Comparison of ENCODE assay signal across 19 cellular contexts in the genomic region with DNA sequence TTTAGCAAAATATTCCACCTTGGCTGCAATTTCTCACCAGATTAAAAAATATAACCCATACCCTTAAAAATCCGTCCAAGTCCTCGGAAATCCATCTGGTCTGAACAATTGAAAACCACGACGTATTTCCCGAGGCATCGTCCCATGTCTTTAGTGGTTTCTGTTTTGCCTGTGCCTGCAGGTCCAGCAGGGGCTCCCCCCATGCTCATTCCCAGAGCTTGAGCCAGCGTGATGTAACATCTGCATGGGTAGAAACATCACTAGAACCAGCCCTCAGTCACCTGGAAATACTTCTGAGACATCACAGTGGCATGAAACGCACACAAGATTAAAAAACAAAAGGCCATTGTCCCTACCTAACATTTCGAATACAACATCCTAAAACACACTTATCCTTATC.
"Had no signal": no experiment of that assay in that cellular context is flagged by ENCODE, and none has a peak within 500 bp of the region (broad histone marks: within the 10 kb centered on the region; RNA-seq: fewer than 3 reads in every experiment).

No MANE protein-coding gene starts in this region.

- H3K4me3 Mint-ChIP-seq: activated naive CD4-positive, alpha-beta T cell treated with anti-CD3 and anti-CD28 coated beads, Interleukin-2, amount 50 U/mL, for 24 hours; brain; mesothelial cell of epicardium; natural killer cell treated with Interleukin-12 subunit alpha and Interleukin-12 subunit beta and Interleukin-15 and Interleukin-18, amount 100 ng/mL, for 72 hours had no signal

- H3K4me1 ChIP-seq: gastrocnemius medialis, left lung, prostate gland, spleen, upper lobe of left lung had no signal

- H3K9me3 ChIP-seq: gastrocnemius medialis, ovary, prostate gland, thoracic aorta had no signal

- H3K4me1 Mint-ChIP-seq: activated naive CD4-positive, alpha-beta T cell treated with anti-CD3 and anti-CD28 coated beads, Interleukin-2, amount 50 U/mL, for 24 hours; mesothelial cell of epicardium had no signal

- H3K36me3 ChIP-seq: gastrocnemius medialis, left lung, ovary, prostate gland, spleen, thoracic aorta, upper lobe of left lung had no signal

- DNase-seq: activated gamma-delta T cell treated with Interleukin-2 at 50 U/mL for 16 hours; activated T-cell treated with anti-CD3 and anti-CD28 coated beads, Interleukin-2, amount 50 U/mL, for 1 hour; central memory CD4-positive, alpha-beta T cell; effector CD8-positive, alpha-beta T cell; gastrocnemius medialis; left lung; ovary; spleen; stimulated activated CD4-positive, alpha-beta T cell treated with anti-CD3 and anti-CD28 coated beads, Interleukin-4, amount 100 ng/mL, for 1 hour; stimulated activated naive CD4-positive, alpha-beta T cell treated with Interleukin-2 at 50 U/mL for 16 hours; T-helper 9 cell; upper lobe of left lung had no signal

- H3K27ac Mint-ChIP-seq: activated naive CD4-positive, alpha-beta T cell treated with anti-CD3 and anti-CD28 coated beads, Interleukin-2, amount 50 U/mL, for 24 hours; brain; mesothelial cell of epicardium; natural killer cell treated with Interleukin-12 subunit alpha and Interleukin-12 subunit beta and Interleukin-15 and Interleukin-18, amount 100 ng/mL, for 72 hours had no signal

- H3K9me3 Mint-ChIP-seq: natural killer cell treated with Interleukin-12 subunit alpha and Interleukin-12 subunit beta and Interleukin-15 and Interleukin-18, amount 100 ng/mL, for 72 hours had no signal

- H3K27ac ChIP-seq: gastrocnemius medialis, left lung, ovary, prostate gland, spleen, thoracic aorta, upper lobe of left lung had no signal

- H3K27me3 Mint-ChIP-seq: activated naive CD4-positive, alpha-beta T cell treated with anti-CD3 and anti-CD28 coated beads, Interleukin-2, amount 50 U/mL, for 24 hours; brain; natural killer cell treated with Interleukin-12 subunit alpha and Interleukin-12 subunit beta and Interleukin-15 and Interleukin-18, amount 100 ng/mL, for 72 hours had no signal

- H3K27me3 ChIP-seq: gastrocnemius medialis, left lung, ovary, spleen, upper lobe of left lung had no signal

- H3K36me3 Mint-ChIP-seq: activated naive CD4-positive, alpha-beta T cell treated with anti-CD3 and anti-CD28 coated beads, Interleukin-2, amount 50 U/mL, for 24 hours; brain; mesothelial cell of epicardium; natural killer cell treated with Interleukin-12 subunit alpha and Interleukin-12 subunit beta and Interleukin-15 and Interleukin-18, amount 100 ng/mL, for 72 hours had no signal

- H3K4me3 ChIP-seq: gastrocnemius medialis, left lung, lung, ovary, prostate gland, spleen, thoracic aorta, upper lobe of left lung had no signal
